Comparison of ENCODE assay signal across 14 cellular contexts in the genomic region with DNA sequence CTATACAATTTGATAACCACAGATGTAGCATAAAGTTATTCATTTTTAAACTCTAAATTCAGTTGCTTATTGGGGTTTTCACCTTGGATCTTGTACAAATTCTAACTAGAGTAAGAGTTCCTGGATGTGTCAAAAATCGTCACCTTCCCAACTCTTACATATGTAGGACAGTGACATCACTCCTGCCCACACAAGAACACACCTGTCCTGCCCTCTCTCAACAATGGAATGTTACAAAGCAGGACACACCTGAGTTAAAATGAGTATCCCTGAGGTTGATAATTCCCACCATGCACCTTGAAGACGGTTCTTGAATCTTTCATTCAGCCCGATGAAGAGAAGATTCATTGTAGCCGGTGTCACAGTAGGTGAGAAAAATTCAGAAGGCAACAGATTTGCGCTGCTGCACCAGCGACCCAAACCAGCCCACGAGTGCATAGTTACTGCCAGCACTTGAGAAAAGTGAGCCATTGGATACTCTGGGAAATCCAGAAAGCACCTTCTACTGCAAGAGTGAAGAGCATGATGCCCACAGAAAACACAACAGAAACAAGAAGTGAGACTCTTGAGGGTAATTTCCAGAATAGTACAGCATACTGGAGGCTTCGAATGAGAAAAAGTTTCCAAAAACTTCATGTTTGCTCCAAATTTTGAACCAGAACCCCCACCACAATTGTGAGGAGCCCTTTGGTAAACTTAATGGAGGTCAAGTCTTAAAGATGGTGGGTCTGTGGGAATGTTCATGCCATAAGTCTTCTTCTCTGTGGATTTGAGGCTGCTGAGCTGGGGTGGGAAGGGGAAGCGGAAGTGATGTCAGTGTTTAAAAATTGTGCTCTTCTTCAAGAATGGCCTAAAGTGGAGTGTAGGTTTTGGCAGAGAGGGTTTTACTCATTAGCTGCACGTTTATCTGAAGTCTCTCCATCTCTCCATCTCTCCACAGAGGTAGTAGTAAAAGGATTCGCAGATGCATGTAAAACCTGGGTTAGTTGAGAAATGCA.
DNase-seq lines count a peak whose midpoint lies in the region; ATAC-seq and TF ChIP-seq lines count a peak whose summit lies in the region.
"Had no signal": no experiment of that assay in that cellular context is flagged by ENCODE, and none has a peak within 500 bp of the region (broad histone marks: within the 10 kb centered on the region; RNA-seq: fewer than 3 reads in every experiment).

No MANE protein-coding gene starts in this region.

- no peak overlapping the region for H2AFZ ChIP-seq in MM.1S (ENCODE audit: low read length)

- H3K9ac ChIP-seq in MM.1S (ENCODE audit: low read length) = no peak overlapping the region

- no peaks in the 10 kb centered on the region for H3K36me3 ChIP-seq in GM06990 (ENCODE audit: control insufficient read depth, insufficient read depth, low read length)
- H3K36me3 ChIP-seq in MM.1S (replicated peaks; ENCODE audit: insufficient read depth, low read length) = no peaks in the 10 kb centered on the region

- H3K4me3 ChIP-seq in GM06990 (replicated peaks; ENCODE audit: low read depth, low read length) = no peak overlapping the region
- no peak overlapping the region for H3K4me3 ChIP-seq in MM.1S (ENCODE audit: low read length)
- H3K4me3 ChIP-seq: testis had no signal

- no peak overlapping the region for H3K4me2 ChIP-seq in MM.1S (ENCODE audit: low read depth, low read length)

- no peaks in the 10 kb centered on the region for H3K79me2 ChIP-seq in MM.1S (ENCODE audit: low read length)

- H3F3A ChIP-seq in MM.1S (ENCODE audit: insufficient read depth, low read length) = no peaks in the 10 kb centered on the region

- H3K27ac ChIP-seq in MM.1S (ENCODE audit: low read length) = no peak overlapping the region
- H3K27ac ChIP-seq: testis had no signal

- no peaks in the 10 kb centered on the region for H3K27me3 ChIP-seq in GM06990 (replicated peaks; ENCODE audit: control insufficient read depth, insufficient read depth, low read length)
- no peaks in the 10 kb centered on the region for H3K27me3 ChIP-seq in MM.1S (replicated peaks; ENCODE audit: insufficient read depth, low read length)
- H3K27me3 ChIP-seq: testis had no signal

- ATAC-seq in GM19043 (IDR thresholded peaks at IDR 0.05; ENCODE audit: low read depth, unreplicated experiment) (peak; percentile 75), HG02610 (IDR thresholded peaks at IDR 0.05; ENCODE audit: unreplicated experiment) (peak; percentile 90), HG03439 (IDR thresholded peaks at IDR 0.05; ENCODE audit: unreplicated experiment) (peak; percentile 63)

- peak; percentile 50 for DNase-seq in GM06990 (ENCODE audit: extremely low read depth, insufficient read length)
- DNase-seq in MM.1S = no peak
- no peak for DNase-seq in SKM-1 treated with dmso at 0.1 percent for 144 hours (lab: John Stamatoyannopoulos, UW; ENCODE audit: unreplicated experiment)
- no peak for DNase-seq in GM19240 (ENCODE audit: insufficient read length, low spot score)
- DNase-seq in NCI-H748 treated with DMSO at 0.1 percent for 48 hours (lab: John Stamatoyannopoulos, UW) = no peak
- DNase-seq: activated CD4-positive, alpha-beta memory T cell treated with anti-CD3 and anti-CD28 coated beads for 36 hours; activated naive CD4-positive, alpha-beta T cell treated with anti-CD3 and anti-CD28 coated beads, Interleukin-2, amount 50 U/mL, for 16 hours; Calu3; Kasumi-1; retina; testis had no signal

- H3K9me3 ChIP-seq in MM.1S (replicated peaks; ENCODE audit: insufficient read depth, low read length) = no peaks in the 10 kb centered on the region
- H3K9me3 ChIP-seq: testis had no signal

- no peaks in the 10 kb centered on the region for H3K4me1 ChIP-seq in MM.1S (ENCODE audit: low read length)
- H3K4me1 ChIP-seq: testis had no signal

- TF ChIP-seq CTCF in GM06990 (IDR thresholded peaks at IDR 0.05; ENCODE audit: insufficient read depth, low read length, poor library complexity, severe bottlenecking) (no peak), MM.1S (IDR thresholded peaks at IDR 0.05; ENCODE audit: low read length) (no peak)

- no peaks in the 10 kb centered on the region for H4K20me1 ChIP-seq in MM.1S (ENCODE audit: insufficient read depth, low read length)

- H3K9me2 ChIP-seq in MM.1S (replicated peaks; ENCODE audit: insufficient read depth, low read length) = no peaks in the 10 kb centered on the region
